In genomic region chr9:98962181-98962560, GRCh38 we compare ENCODE assay signal across 15 cellular contexts. TPM values are rescaled to one million over a fixed set of nuclear protein-coding genes. Genes with fewer than 3 reads are reported as not detected.
DNase-seq lines count a peak whose midpoint lies in the region; ATAC-seq, FAIRE-seq and TF ChIP-seq lines count a peak whose summit lies in the region.
"Had no signal": no experiment of that assay in that cellular context is flagged by ENCODE, and none has a peak within 500 bp of the region (broad histone marks: within the 10 kb centered on the region; RNA-seq: fewer than 3 reads in every experiment).

No MANE protein-coding gene starts in this region.

- ATAC-seq in HG02571 (IDR thresholded peaks at IDR 0.05; ENCODE audit: unreplicated experiment) (no peak), HG03280 (IDR thresholded peaks at IDR 0.05; ENCODE audit: unreplicated experiment) (no peak), HG03342 (IDR thresholded peaks at IDR 0.05; ENCODE audit: unreplicated experiment) (no peak)
- ATAC-seq: PC-3; stimulated activated memory B cell treated with anti-CD40 and anti-IgM and Interleukin-4, amounts not matched to agents 10 μg/mL and 1 μg/mL and 100 μg/mL, for 72 hours; T-cell had no signal

- H3K4me1 ChIP-seq in H1 (replicated peaks in 1 of 4; ENCODE audit: control insufficient read depth in 3 of 4, insufficient read depth in 4 of 4, low read length in 3 of 4), result peaks cover 2 to 10% (median 6%) of the 10 kb centered on the region in 4 experiments; a peak in 6 of 7 replicates
- no peaks in the 10 kb centered on the region for H3K4me1 ChIP-seq in mesenchymal stem cell (ENCODE audit: control insufficient read depth, insufficient read depth, low read depth, low read length)
- peaks cover 5 to 54% (median 30%) of the 10 kb centered on the region in 4 donors for H3K4me1 ChIP-seq in transverse colon

- H2BK12ac ChIP-seq in H1 (ENCODE audit: low read depth, low read length) (no peak overlapping the region; the same call in 1 of the 2 replicates), mesenchymal stem cell (ENCODE audit: low read length in 2 of 2) (no peak overlapping the region)

- H3K23ac ChIP-seq in H1 (ENCODE audit: insufficient read length), result no peak overlapping the region
- no peak overlapping the region for H3K23ac ChIP-seq in mesenchymal stem cell (ENCODE audit: low read length in 2 of 2)

- DNase-seq in HCEC 1CT (peak; percentile 63), H1 (ENCODE audit: low read depth in 1 of 2, low spot score in 2 of 2) (no peak), mesenchymal stem cell (peak; percentile 76), transverse colon (no peak)
- DNase-seq: activated gamma-delta T cell; CD4-positive, CD25-positive, alpha-beta regulatory T cell; foreskin melanocyte; Karpas-422; NCI-H1436 treated with DMSO at 0.1 percent for 48 hours; PC-3; T-cell had no signal

- H3K79me1 ChIP-seq in H1 (ENCODE audit: low read depth, low read length) (no peaks in the 10 kb centered on the region), mesenchymal stem cell (replicated peaks; ENCODE audit: low read length, poor library complexity, severe bottlenecking) (no peaks in the 10 kb centered on the region)

- H3K56ac ChIP-seq in H1 (replicated peaks; ENCODE audit: insufficient read length, low read depth, low read length), result no peak overlapping the region

- H3K18ac ChIP-seq in H1 (ENCODE audit: extremely low read depth, low read length) (no peak overlapping the region), mesenchymal stem cell (ENCODE audit: low read depth in 1 of 2, low read length in 2 of 2) (no peak overlapping the region)

- in situ Hi-C loops in transverse colon (cut with MboI; ENCODE audit: low pct_ligation_motif_present in 1 of 4, low pct_unique_long_range_greater_than_20kb in 1 of 4, low sequenced_read_pairs in 3 of 4), result no loop called here

- no peak overlapping the region for H2BK15ac ChIP-seq in H1 (ENCODE audit: low read length)
- H2BK15ac ChIP-seq in mesenchymal stem cell (ENCODE audit: low read depth, poor library complexity, severe bottlenecking), result no peak overlapping the region

- no peak overlapping the region for H4K91ac ChIP-seq in H1 (replicated peaks; ENCODE audit: insufficient read length, low read length)
- H4K91ac ChIP-seq in mesenchymal stem cell (ENCODE audit: low read length), result no peak overlapping the region

- H3K27ac ChIP-seq in H1 (ENCODE audit: low read depth, low read length), result no peak overlapping the region
- H3K27ac ChIP-seq in mesenchymal stem cell (ENCODE audit: low read length, poor library complexity, severe bottlenecking), result no peak overlapping the region
- H3K27ac ChIP-seq in transverse colon, result peak overlapping the region in 3 of 4 donors; percentile 34 to 86 (median 74)

- H3K9me3 ChIP-seq in H1 (ENCODE audit: insufficient read depth in 2 of 2, low read depth in 1 of 2, low read length in 1 of 2), result peaks cover under 1 to 3% of the 10 kb centered on the region in 2 experiments; a peak in 1 of 4 replicates
- peaks cover 2% of the 10 kb centered on the region for H3K9me3 ChIP-seq in mesenchymal stem cell (ENCODE audit: control insufficient read depth, low read length)
- no peaks in the 10 kb centered on the region for H3K9me3 ChIP-seq in transverse colon

- H2BK120ac ChIP-seq in H1 (replicated peaks; ENCODE audit: low read depth, low read length) (no peak overlapping the region), mesenchymal stem cell (ENCODE audit: low read depth, low read length) (no peak overlapping the region)

- H2AFZ ChIP-seq in H1 (ENCODE audit: low read length) (no peak overlapping the region), mesenchymal stem cell (ENCODE audit: low read depth, low read length) (no peak overlapping the region)

- no peaks in the 10 kb centered on the region for H3K79me2 ChIP-seq in H1 (ENCODE audit: control insufficient read depth in 1 of 2, insufficient read depth in 2 of 2, low read length in 2 of 2)

- no peaks in the 10 kb centered on the region for H3K27me3 ChIP-seq in H1 (replicated peaks in 1 of 4; ENCODE audit: control insufficient read depth in 3 of 4, extremely low read depth in 1 of 4, insufficient read depth in 3 of 4, low read length in 3 of 4)
- H3K27me3 ChIP-seq in mesenchymal stem cell (ENCODE audit: control insufficient read depth in 1 of 2, insufficient read depth in 1 of 2, low read length in 2 of 2), result peaks cover 0 to 22% of the 10 kb centered on the region in 2 experiments
- H3K27me3 ChIP-seq in transverse colon, result no peaks in the 10 kb centered on the region

- H3K4ac ChIP-seq in H1 (replicated peaks; ENCODE audit: insufficient read length, low read depth, low read length) (no peak overlapping the region), mesenchymal stem cell (ENCODE audit: low read depth in 1 of 2, low read length in 2 of 2) (no peak overlapping the region)

- intact Hi-C loops in transverse colon (cut with DNase I; ENCODE audit: low total_unique reads), result no loop called here

- H4K8ac ChIP-seq in H1 (ENCODE audit: extremely low read depth, insufficient read depth, low read length), result no peak overlapping the region
- H4K8ac ChIP-seq in mesenchymal stem cell (ENCODE audit: low read length), result no peak overlapping the region

- CTCF ChIA-PET in H1 (lab: Charles Lee; ENCODE audit: partially characterized antibody), result interaction anchor here (1.9 to 3.8 kb wide), 2 partner anchors 12 to 179 kb away, joined by 4 to 23 read pairs; no protein-coding TSS in a partner anchor

- no peak overlapping the region for H2BK5ac ChIP-seq in H1 (ENCODE audit: low read depth, low read length)
- no peak overlapping the region for H2BK5ac ChIP-seq in mesenchymal stem cell (ENCODE audit: low read depth, low read length, poor library complexity, severe bottlenecking)

- no peak for TF ChIP-seq CTCF in H1 (IDR thresholded peaks at IDR 0.05; ENCODE audit: control extremely low read depth in 1 of 3, insufficient read depth in 1 of 3, low read depth in 1 of 3, low read length in 3 of 3)
- no peak for TF ChIP-seq CTCF in transverse colon (IDR thresholded peaks at IDR 0.05)

- H3K14ac ChIP-seq in H1 (ENCODE audit: insufficient read length), result no peak overlapping the region
- H3K14ac ChIP-seq in mesenchymal stem cell (ENCODE audit: low read length in 2 of 2), result no peak overlapping the region

- H3K36me3 ChIP-seq in H1 (ENCODE audit: control insufficient read depth in 2 of 4, insufficient read depth in 4 of 4, low read length in 3 of 4) (no peaks in the 10 kb centered on the region), mesenchymal stem cell (ENCODE audit: control insufficient read depth in 1 of 2, insufficient read depth in 2 of 2, low read depth in 1 of 2, low read length in 2 of 2) (no peaks in the 10 kb centered on the region), transverse colon (no peaks in the 10 kb centered on the region)

- FAIRE-seq in H1 (lab: Jason Lieb, UNC), result no peak

- no peak overlapping the region for H4K5ac ChIP-seq in H1 (ENCODE audit: insufficient read length, low read depth, low read length)

- H3K9ac ChIP-seq in H1 (replicated peaks in 1 of 4; ENCODE audit: extremely low read depth in 1 of 4, low read depth in 3 of 4, low read length in 3 of 4) (no peak overlapping the region), mesenchymal stem cell (ENCODE audit: low read length) (peak overlapping the region; percentile 19)

- H3K23me2 ChIP-seq in H1 (ENCODE audit: low read depth, low read length), result no peaks in the 10 kb centered on the region

- POLR2A ChIA-PET in H1 (lab: Charles Lee; ENCODE audit: partially characterized antibody), result no interaction called here

- no peaks in the 10 kb centered on the region for H4K20me1 ChIP-seq in H1 (replicated peaks in 1 of 2; ENCODE audit: control insufficient read depth in 1 of 2, insufficient read depth in 2 of 2, low read length in 2 of 2)

- H2BK20ac ChIP-seq in H1 (ENCODE audit: low read length), result 0 out of 2 replicates have a peak overlapping the region, but pooled peaks have one; percentile 43

- TF ChIP-seq EP300 in H1 (IDR thresholded peaks at IDR 0.05; ENCODE audit: borderline replicate concordance in 1 of 2, low read depth in 2 of 2, low read length in 2 of 2) (no peak), transverse colon (IDR thresholded peaks at IDR 0.05; ENCODE audit: low read depth) (no peak)

- no peak for TF ChIP-seq RAD21 in H1 (IDR thresholded peaks at IDR 0.05 in 1 of 2, conservative IDR thresholded peaks at IDR 0.05 in 1 of 2; ENCODE audit: low read depth in 2 of 2, low read length in 2 of 2)

- H2AK5ac ChIP-seq in H1 (ENCODE audit: low read depth, low read length) (no peak overlapping the region), mesenchymal stem cell (ENCODE audit: low read length, severe bottlenecking) (no peak overlapping the region)

- H3K4me3 ChIP-seq in H1 (ENCODE audit: extremely low read depth in 1 of 4, insufficient read depth in 2 of 4, low read depth in 3 of 4, low read length in 4 of 4), result no peak overlapping the region
- H3K4me3 ChIP-seq in mesenchymal stem cell (ENCODE audit: insufficient read depth in 1 of 2, low read depth in 1 of 2, low read length in 2 of 2), result no peak overlapping the region
- no peak overlapping the region for H3K4me3 ChIP-seq in transverse colon

- no peak for TF ChIP-seq POLR2A in H1 (IDR thresholded peaks at IDR 0.05; ENCODE audit: control extremely low read depth in 1 of 2, low read depth in 2 of 2, low read length in 2 of 2)
- TF ChIP-seq POLR2A in transverse colon (IDR thresholded peaks at IDR 0.05), result no peak

- no peak overlapping the region; a peak in 1 of 4 replicates for H3K4me2 ChIP-seq in H1 (ENCODE audit: insufficient read depth in 1 of 2, low read depth in 2 of 2, low read length in 2 of 2)
- H3K4me2 ChIP-seq in mesenchymal stem cell (ENCODE audit: low read length, poor library complexity, severe bottlenecking), result no peak overlapping the region

- WGBS in H1 (ENCODE audit: extremely low coverage in 1 of 2, insufficient coverage in 1 of 2, insufficient read length in 1 of 2, insufficient replicate concordance in 2 of 2, low coverage in 1 of 2, low lambda C conversion rate in 2 of 2, missing lambda C conversion rate in 1 of 2), 2 experiments, result 95% methylated on average over 7 of the region's 7 CpGs; no CpG with 5 or more reads in 1 of the 2 experiments
- 61% methylated on average over 6 of the region's 7 CpGs for WGBS in mesenchymal stem cell
- 75 to 84% methylated on average over 6 to 7 of the region's 7 CpGs for WGBS in transverse colon (ENCODE audit: low coverage in 1 of 2), 2 donors

RNA-seq across cellular contexts. Expression of gene COL15A1, which starts 18.5 kb away (rescaled TPM):
- total RNA-seq in H1 (2021; fragmentation: NEBNext Ultra II Directional; extraction: Animal tissue kit (Norgen Biotek cat#: 25700)), result 0.08 and 0.15 TPM in 2 replicates
- polyA plus RNA-seq in H1 (2011; rRNA removed), result 0.12 and 0.19 TPM in 2 replicates
- 0.13 TPM for polyA plus RNA-seq in H1 (2011; cell fraction: cytosol; rRNA removed)
- 1.2 TPM for polyA plus RNA-seq in H1 (2011; cell fraction: nucleus; rRNA removed)
- polyA plus RNA-seq in H1 (2012, experiment 1 of 2), result 0.08 to 0.29 TPM (median 0.09 TPM) in 3 of 4 replicates, not detected in the other
- polyA plus RNA-seq in H1 (2012, experiment 2 of 2), result 0.07 TPM
- polyA plus RNA-seq in H1 (2013, experiment 1 of 2), result 0.06 TPM
- polyA plus RNA-seq in H1 (2013, experiment 2 of 2), result 0.07 TPM
- polyA minus RNA-seq in H1 (2011; rRNA and poly(A)+ RNA removed), result 0.24 and 0.41 TPM in 2 replicates
- not detected for polyA minus RNA-seq in H1 (2011; cell fraction: cytosol; rRNA and poly(A)+ RNA removed)
- 0.30 TPM for polyA minus RNA-seq in H1 (2011; cell fraction: nucleus; rRNA and poly(A)+ RNA removed)
- 4.3 TPM for polyA plus RNA-seq in mesenchymal stem cell (2013, experiment 1 of 2)
- 4.2 TPM for polyA plus RNA-seq in mesenchymal stem cell (2013, experiment 2 of 2)
- 10 to 100 TPM in 2 of 4 donors, 1 to 10 TPM in 2; 4.6 to 51.9 (median 10.7) TPM for total RNA-seq in transverse colon
- total RNA-seq: CD4-positive, CD25-positive, alpha-beta regulatory T cell had no signal

Comparison
In these comparisons a context has a peak if more than half of its experiments do, and no peak if none do; other contexts are left out.
1. DNase-seq: peak in HCEC 1CT (single experiment) and mesenchymal stem cell (single experiment); none in H1 (0 of 2) and transverse colon (single experiment).
2. H3K27ac ChIP-seq: peak in transverse colon (3 of 4); none in H1 (single experiment) and mesenchymal stem cell (single experiment).